ENCODE assay signal across 24 cellular contexts in the genomic region with DNA sequence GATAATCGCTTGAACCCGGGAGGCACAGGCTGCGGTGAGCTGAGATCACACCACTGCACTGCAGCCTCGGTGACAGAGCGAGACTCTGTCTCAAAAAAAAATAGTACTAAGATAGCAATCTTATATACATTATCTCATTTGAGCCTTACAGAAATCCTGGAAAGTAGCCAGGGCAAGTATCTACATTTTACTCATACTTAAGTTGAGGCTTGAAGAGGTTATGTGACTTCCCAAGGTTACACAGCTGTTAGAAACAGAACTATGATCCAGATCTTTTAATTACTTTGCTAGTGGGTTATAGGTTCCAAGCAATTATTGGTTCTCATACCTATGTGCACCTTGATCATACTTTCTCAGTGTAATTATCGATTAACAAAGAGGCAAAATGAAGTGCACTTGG. TPM values are rescaled to one million over a fixed set of nuclear protein-coding genes. Genes with fewer than 3 reads are reported as not detected.
DNase-seq lines count a peak whose midpoint lies in the region; ATAC-seq, FAIRE-seq and TF ChIP-seq lines count a peak whose summit lies in the region.
"Had no signal": no experiment of that assay in that cellular context is flagged by ENCODE, and none has a peak within 500 bp of the region (broad histone marks: within the 10 kb centered on the region; RNA-seq: fewer than 3 reads in every experiment).

No MANE protein-coding gene starts in this region.

- H3K27me3 ChIP-seq in A673 (replicated peaks; ENCODE audit: insufficient read depth, low read depth, low read length, poor library complexity) (no peaks in the 10 kb centered on the region), GM12878 (replicated peaks in 1 of 2; ENCODE audit: control insufficient read depth in 2 of 2, insufficient read depth in 2 of 2, low read length in 1 of 2) (no peaks in the 10 kb centered on the region)
- H3K27me3 ChIP-seq: BLaER1 treated with 17β-estradiol and CSF1 and Interleukin-3, amounts not matched to agents 10 nM and 100 nM had no signal

- no peak for TF ChIP-seq POLR2A in GM12878 (IDR thresholded peaks at IDR 0.05; ENCODE audit: low read depth, low read length)

- POLR2A ChIA-PET in A673 (lab: Charles Lee; ENCODE audit: low non-redundant PET): no interaction called here
- POLR2A ChIA-PET in HEK293 (lab: Yijun Ruan, JAX): interaction anchor here (0.8 to 1.2 kb wide), 2 partner anchors 15 to 19 kb away, joined by 3 to 4 read pairs; partner anchors contain the start of gene C17orf78
- POLR2A ChIA-PET in GM12878 (lab: Charles Lee): no interaction called here

- RAD21 ChIA-PET in GM12878 (lab: Charles Lee; ENCODE audit: unreplicated experiment): interaction anchor here (1.2 to 6.4 kb wide), 5 partner anchors 11 to 55 kb away, joined by 3 to 65 read pairs (median 5); partner anchors contain the start of gene C17orf78

- H3K4me1 ChIP-seq in A673 (ENCODE audit: insufficient read depth, low read length, poor library complexity, severe bottlenecking): no peaks in the 10 kb centered on the region
- H3K4me1 ChIP-seq in HEK293 (ENCODE audit: control insufficient read depth, insufficient read depth, low read length): peaks cover 13% of the 10 kb centered on the region
- peaks cover 26% of the 10 kb centered on the region for H3K4me1 ChIP-seq in GM12878 (ENCODE audit: control insufficient read depth, insufficient read depth, low read length)

- H2AFZ ChIP-seq in GM12878 (ENCODE audit: control insufficient read depth, low read depth, low read length): no peak overlapping the region

- no TSS peak for BruUV-seq in A673 (replicated peaks; lab: Mats Ljungman, UMichigan)
- BruUV-seq in GM12878 (replicated peaks; lab: Mats Ljungman, UMichigan): no TSS peak

- ATAC-seq in GM12878: no peak
- ATAC-seq in left colon: peak; percentile 16
- no peak for ATAC-seq in GM18502 (IDR thresholded peaks at IDR 0.05; ENCODE audit: poor library complexity, unreplicated experiment)

- no peaks in the 10 kb centered on the region for H4K20me1 ChIP-seq in GM12878 (ENCODE audit: control insufficient read depth, insufficient read depth)
- H4K20me1 ChIP-seq: BLaER1 treated with 17β-estradiol and CSF1 and Interleukin-3, amounts not matched to agents 10 nM and 100 nM had no signal

- peak; percentile 6 for DNase-seq in A673 (ENCODE audit: low spot score)
- DNase-seq in GM12878 (ENCODE audit: low read depth, low spot score): no peak
- DNase-seq in left colon: no peak
- DNase-seq in frontal cortex (ENCODE audit: low spot score in 2 of 2): no peak
- DNase-seq in NCI-H1048 (lab: John Stamatoyannopoulos, UW): no peak
- no peak for DNase-seq in KG1 (lab: John Stamatoyannopoulos, UW)
- DNase-seq: 8988T; CD8-positive, alpha-beta memory T cell; GDM1; MV-4-11; NCI-H1417 treated with DMSO at 0.1 percent for 48 hours; NCI-H1930; NCI-H446; NK-92 treated with Interleukin-12 subunit alpha and Interleukin-12 subunit beta, amount 100 ng/mL, for 24 hours had no signal

- no peak for FAIRE-seq in GM12878 (lab: Jason Lieb, UNC)
- FAIRE-seq in frontal cortex (lab: Jason Lieb, UNC): no peak
- FAIRE-seq: D721Med, GM12892, H54, HTR-8/SVneo had no signal

- H3K9ac ChIP-seq in GM12878 (ENCODE audit: control insufficient read depth, insufficient read depth, low read length): no peak overlapping the region
- H3K9ac ChIP-seq: BLaER1 treated with 17β-estradiol and CSF1 and Interleukin-3, amounts not matched to agents 10 nM and 100 nM had no signal

- 91% methylated on average over 6 of the region's 6 CpGs for WGBS in GM12878 (ENCODE audit: insufficient coverage, insufficient replicate concordance, low lambda C conversion rate, missing lambda C conversion rate)

- H3K36me3 ChIP-seq in A673 (ENCODE audit: insufficient read depth, low read length, poor library complexity, severe bottlenecking) (no peaks in the 10 kb centered on the region), HEK293 (ENCODE audit: control insufficient read depth in 2 of 2, insufficient read depth in 1 of 2, low read length in 2 of 2) (no peaks in the 10 kb centered on the region), GM12878 (ENCODE audit: control insufficient read depth in 2 of 2, insufficient read depth in 2 of 2, low read length in 1 of 2) (no peaks in the 10 kb centered on the region)

- no peak for TF ChIP-seq CTCF in A673 (conservative IDR thresholded peaks at IDR 0.05; ENCODE audit: low read depth, low read length)
- no peak for TF ChIP-seq CTCF in HEK293 (tag by site-specific recombination; IDR thresholded peaks at IDR 0.05)
- TF ChIP-seq CTCF in GM12878 (IDR thresholded peaks at IDR 0.05 in 2 of 3, conservative IDR thresholded peaks at IDR 0.05 in 1 of 3; ENCODE audit: control insufficient read depth in 2 of 3, extremely low read depth in 1 of 3, insufficient read depth in 1 of 3, low read depth in 3 of 3, low read length in 3 of 3): no peak

- no peak for TF ChIP-seq EP300 in GM12878 (IDR thresholded peaks at IDR 0.05; ENCODE audit: borderline replicate concordance in 1 of 2, control insufficient read depth in 1 of 2, low read depth in 2 of 2, low read length in 2 of 2)

- in situ Hi-C loops in GM12878 (cut with MboI): no loop called here

- no peak for TF ChIP-seq RAD21 in GM12878 (IDR thresholded peaks at IDR 0.05; ENCODE audit: insufficient read depth, low read depth, low read length)

- H3K79me2 ChIP-seq in GM12878 (ENCODE audit: control insufficient read depth, insufficient read depth, low read length): no peaks in the 10 kb centered on the region

- peak overlapping the region; percentile 81; the same call in 1 of the 2 replicates for H3K4me2 ChIP-seq in GM12878 (ENCODE audit: control insufficient read depth, insufficient read depth)
- H3K4me2 ChIP-seq: BLaER1 treated with 17β-estradiol and CSF1 and Interleukin-3, amounts not matched to agents 10 nM and 100 nM had no signal

- SMC1A ChIA-PET in GM12878 (lab: Charles Lee; ENCODE audit: uncharacterized antibody, unreplicated experiment): interaction anchor here (1.2 to 6.3 kb wide), 6 partner anchors 8 to 60 kb away, joined by 4 to 81 read pairs (median 6); partner anchors contain the start of gene C17orf78

- H3K27ac ChIP-seq in A673 (ENCODE audit: low read depth, low read length, poor library complexity, severe bottlenecking) (no peak overlapping the region), HEK293 (ENCODE audit: extremely low read depth, low read depth, low read length) (no peak overlapping the region), GM12878 (ENCODE audit: control insufficient read depth, insufficient read depth) (peak overlapping the region; percentile 71; the same call in 1 of the 2 replicates)
- H3K27ac ChIP-seq: BLaER1 treated with 17β-estradiol and CSF1 and Interleukin-3, amounts not matched to agents 10 nM and 100 nM; HL-60 had no signal

- H3K4me3 ChIP-seq in A673 (ENCODE audit: low read depth, low read length, poor library complexity, severe bottlenecking) (no peak overlapping the region), HEK293 (ENCODE audit: low read depth, low read length) (no peak overlapping the region), GM12878 (no peak overlapping the region)
- H3K4me3 ChIP-seq: BLaER1 treated with 17β-estradiol and CSF1 and Interleukin-3, amounts not matched to agents 10 nM and 100 nM had no signal

- intact Hi-C loops in A673 (cut with micrococcal nuclease; ENCODE audit: unreplicated experiment) (no loop called here), GM12878 (cut with micrococcal nuclease; ENCODE audit: unreplicated experiment) (no loop called here), left colon (cut with DNase I, micrococcal nuclease) (no loop called here)

- CTCF ChIA-PET in A673 (lab: Charles Lee): no interaction called here
- CTCF ChIA-PET in HEK293 (lab: Yijun Ruan, JAX): interaction anchor here (0.6 to 10.9 kb wide), 8 partner anchors 16 to 765 kb away, joined by 3 to 141 read pairs (median 4); partner anchors contain the start of gene C17orf78
- CTCF ChIA-PET in GM12878 (lab: Yijun Ruan, JAX): interaction anchor here (0.9 to 4.3 kb wide), 8 partner anchors 12 to 425 kb away, joined by 3 to 54 read pairs (median 8); partner anchors contain the start of gene C17orf78

- H3K9me3 ChIP-seq in A673 (ENCODE audit: low read depth, low read length, poor library complexity, severe bottlenecking) (no peaks in the 10 kb centered on the region), HEK293 (ENCODE audit: control insufficient read depth, insufficient read depth, low read depth, low read length) (no peaks in the 10 kb centered on the region), GM12878 (replicated peaks; ENCODE audit: control insufficient read depth, insufficient read depth, low read length) (no peaks in the 10 kb centered on the region)
- H3K9me3 ChIP-seq: BLaER1 treated with 17β-estradiol and CSF1 and Interleukin-3, amounts not matched to agents 10 nM and 100 nM had no signal

RNA-seq across cellular contexts. Expression of gene C17orf78, which starts 15.4 kb away (rescaled TPM):
- total RNA-seq in A673 (2021) (not detected in 2 replicates), GM12878 (2014; rRNA removed) (not detected in 2 replicates), GM12878 (2014; rRNA removed; fragmentation: Illumina TruSeq; extraction: Trizol) (not detected in 2 replicates), GM12878 (2021) (not detected in 2 replicates), left colon (not detected), frontal cortex (not detected)
- not detected in 2 replicates for total RNA-seq in GM12878 (2013; cell fraction: nucleolus; rRNA removed)
- polyA plus RNA-seq in GM12878 (2011; ENCODE audit: low read depth): not detected
- polyA plus RNA-seq in GM12878 (2011; rRNA removed) (not detected in 2 replicates), GM12878 (2014; fragmentation: Illumina TruSeq; extraction: Trizol) (not detected in 2 replicates), GM12878 (2014; fragmentation: Nextera tagmentation; extraction: Ambion mirVana) (under 1 TPM in 1 of 2 experiments, not detected in 1; 0.10 TPM), GM12878 (2014; rRNA removed) (not detected in 2 replicates), GM12878 (2016; fragmentation: Nextera tagmentation; extraction: Ambion mirVana) (not detected)
- polyA plus RNA-seq in GM12878 (2011; cell fraction: cytosol; rRNA removed): not detected in 2 replicates
- not detected in 2 replicates for polyA plus RNA-seq in GM12878 (2011; cell fraction: nucleus; rRNA removed)
- polyA plus RNA-seq in GM12878 (2012): 0.06 TPM in 1 of 2 replicates, not detected in the other
- polyA minus RNA-seq in GM12878 (2011; rRNA and poly(A)+ RNA removed): not detected in 2 replicates
- polyA minus RNA-seq in GM12878 (2011; cell fraction: cytosol; rRNA and poly(A)+ RNA removed): not detected in 2 replicates
- polyA minus RNA-seq in GM12878 (2011; cell fraction: nucleus; rRNA and poly(A)+ RNA removed): not detected in 2 replicates
- total RNA-seq: CD8-positive, alpha-beta memory T cell; OCI-LY7; RPMI7951 had no signal
- polyA plus RNA-seq: CD8-positive, alpha-beta memory T cell had no signal

RNA-seq across cellular contexts. Expression of gene ACACA, which starts 15.5 kb away (rescaled TPM):
- total RNA-seq in A673 (2021) (68.3 and 79.2 TPM in 2 replicates), GM12878 (2014; rRNA removed) (33.0 and 33.5 TPM in 2 replicates), GM12878 (2014; rRNA removed; fragmentation: Illumina TruSeq; extraction: Trizol) (40.7 and 50.7 TPM in 2 replicates), GM12878 (2021) (66.4 and 74.2 TPM in 2 replicates), left colon (10 to 100 TPM; 47.8 to 72.1 TPM), frontal cortex (99.9 TPM)
- total RNA-seq in GM12878 (2013; cell fraction: nucleolus; rRNA removed): 134 and 142 TPM in 2 replicates
- 13.3 TPM for polyA plus RNA-seq in GM12878 (2011; ENCODE audit: low read depth)
- polyA plus RNA-seq in GM12878 (2011; rRNA removed) (45.4 and 46.5 TPM in 2 replicates), GM12878 (2014; fragmentation: Illumina TruSeq; extraction: Trizol) (33.6 and 38.6 TPM in 2 replicates), GM12878 (2014; fragmentation: Nextera tagmentation; extraction: Ambion mirVana) (10 to 100 TPM; 12.9 to 14.7 TPM), GM12878 (2014; rRNA removed) (30.5 and 33.2 TPM in 2 replicates), GM12878 (2016; fragmentation: Nextera tagmentation; extraction: Ambion mirVana) (10 to 100 TPM; 27.7 to 30.4 TPM)
- polyA plus RNA-seq in GM12878 (2011; cell fraction: cytosol; rRNA removed): 31.7 and 32.0 TPM in 2 replicates
- polyA plus RNA-seq in GM12878 (2011; cell fraction: nucleus; rRNA removed): 47.0 and 52.9 TPM in 2 replicates
- 15.0 and 18.2 TPM in 2 replicates for polyA plus RNA-seq in GM12878 (2012)
- polyA minus RNA-seq in GM12878 (2011; rRNA and poly(A)+ RNA removed): 80.5 and 123 TPM in 2 replicates
- 39.0 and 53.5 TPM in 2 replicates for polyA minus RNA-seq in GM12878 (2011; cell fraction: cytosol; rRNA and poly(A)+ RNA removed)
- 92.7 and 130 TPM in 2 replicates for polyA minus RNA-seq in GM12878 (2011; cell fraction: nucleus; rRNA and poly(A)+ RNA removed)

RNA-seq across cellular contexts. Expression of gene TADA2A, which starts 15.5 kb away (rescaled TPM):
- total RNA-seq in A673 (2021) (17.9 and 21.4 TPM in 2 replicates), GM12878 (2014; rRNA removed) (19.6 and 25.1 TPM in 2 replicates), GM12878 (2014; rRNA removed; fragmentation: Illumina TruSeq; extraction: Trizol) (27.5 and 34.3 TPM in 2 replicates), GM12878 (2021) (34.6 and 35.2 TPM in 2 replicates), left colon (10 to 100 TPM; 19.7 to 24.2 TPM), frontal cortex (44.0 TPM)
- 64.4 and 97.0 TPM in 2 replicates for total RNA-seq in GM12878 (2013; cell fraction: nucleolus; rRNA removed)
- polyA plus RNA-seq in GM12878 (2011; ENCODE audit: low read depth): 12.1 TPM
- polyA plus RNA-seq in GM12878 (2011; rRNA removed) (33.7 and 37.3 TPM in 2 replicates), GM12878 (2014; fragmentation: Illumina TruSeq; extraction: Trizol) (41.3 and 58.2 TPM in 2 replicates), GM12878 (2014; fragmentation: Nextera tagmentation; extraction: Ambion mirVana) (10 to 100 TPM; 39.9 to 43.8 TPM), GM12878 (2014; rRNA removed) (25.4 and 29.8 TPM in 2 replicates), GM12878 (2016; fragmentation: Nextera tagmentation; extraction: Ambion mirVana) (10 to 100 TPM; 31.6 to 33.8 TPM)
- 17.0 and 22.3 TPM in 2 replicates for polyA plus RNA-seq in GM12878 (2011; cell fraction: cytosol; rRNA removed)
- 41.3 and 51.0 TPM in 2 replicates for polyA plus RNA-seq in GM12878 (2011; cell fraction: nucleus; rRNA removed)
- polyA plus RNA-seq in GM12878 (2012): 15.9 and 21.8 TPM in 2 replicates
- polyA minus RNA-seq in GM12878 (2011; rRNA and poly(A)+ RNA removed): 63.5 and 66.3 TPM in 2 replicates
- polyA minus RNA-seq in GM12878 (2011; cell fraction: cytosol; rRNA and poly(A)+ RNA removed): 12.2 and 14.6 TPM in 2 replicates
- polyA minus RNA-seq in GM12878 (2011; cell fraction: nucleus; rRNA and poly(A)+ RNA removed): 32.2 and 52.2 TPM in 2 replicates
